ENCODE assay signal across 8 cellular contexts in the genomic region with DNA sequence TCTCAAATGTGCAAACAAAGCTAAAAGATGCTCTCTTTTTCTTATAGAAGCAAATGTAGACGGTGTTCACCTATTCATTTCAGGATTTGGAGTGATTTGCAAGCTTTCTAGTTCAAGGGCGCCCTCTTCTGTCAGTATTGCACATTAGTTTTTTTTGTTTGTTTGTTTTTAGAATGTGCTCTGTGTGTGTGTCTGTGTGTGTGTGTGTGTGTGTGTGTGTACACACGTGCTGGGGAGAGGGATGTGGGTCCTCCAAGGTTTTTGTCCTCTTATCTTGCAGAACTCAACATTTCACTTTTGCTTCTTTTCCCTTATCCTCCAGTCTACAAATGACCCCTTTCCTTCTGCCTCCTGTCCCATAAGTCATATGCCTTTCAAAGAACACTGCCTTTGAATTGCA. TPM values are rescaled to one million over a fixed set of nuclear protein-coding genes. Genes with fewer than 3 reads are reported as not detected.
A peak's percentile ranks its signal among the peaks of the same experiment; 100 is the strongest.
DNase-seq lines count a peak whose midpoint lies in the region; ATAC-seq and TF ChIP-seq lines count a peak whose summit lies in the region.

No MANE protein-coding gene starts in this region.

- H3K36me3 ChIP-seq in SK-N-MC (ENCODE audit: insufficient read depth, low read length) (no peaks in the 10 kb centered on the region), body of pancreas (replicated peaks in 1 of 2; ENCODE audit: insufficient read depth in 1 of 2, low read depth in 2 of 2) (no peaks in the 10 kb centered on the region), iPS DF 6.9 (ENCODE audit: control insufficient read depth, insufficient read depth, low read length) (no peaks in the 10 kb centered on the region)

- intact Hi-C loops in body of pancreas (cut with DNase I): loop anchor here (5.0 kb wide), 1 partner anchor 47 kb away; no protein-coding TSS in a partner anchor

- H3K4me3 ChIP-seq in SK-N-MC: no peak overlapping the region
- no peak overlapping the region for H3K4me3 ChIP-seq in body of pancreas
- H3K4me3 ChIP-seq in iPS DF 6.9 (ENCODE audit: low read length): no peak overlapping the region

- H3K27ac ChIP-seq in SK-N-MC: no peak overlapping the region
- H3K27ac ChIP-seq in body of pancreas: no peak overlapping the region
- no peak overlapping the region for H3K27ac ChIP-seq in iPS DF 6.9 (ENCODE audit: low read length)

- H3K4me1 ChIP-seq in body of pancreas (no peaks in the 10 kb centered on the region), iPS DF 6.9 (ENCODE audit: control insufficient read depth, insufficient read depth, low read length) (no peaks in the 10 kb centered on the region)

- H3K9ac ChIP-seq in SK-N-MC (ENCODE audit: insufficient read length): no peak overlapping the region

- TF ChIP-seq POLR2A in body of pancreas (IDR thresholded peaks at IDR 0.05): no peak

- TF ChIP-seq CTCF in body of pancreas (IDR thresholded peaks at IDR 0.05): peak; percentile 43 to 96 (median 76)

- 1% methylated on average over 3 of the region's 3 CpGs for WGBS in body of pancreas, 2 donors
- WGBS in iPS DF 6.9 (ENCODE audit: insufficient coverage, insufficient read length): no CpG with 5 or more reads among the region's 3 CpGs

- H3K27me3 ChIP-seq in body of pancreas (no peaks in the 10 kb centered on the region), iPS DF 6.9 (ENCODE audit: control insufficient read depth, insufficient read depth, low read length) (no peaks in the 10 kb centered on the region)

- peak; percentile 6 to 39 for DNase-seq in activated CD4-positive, alpha-beta T cell treated with anti-CD3 and anti-CD28 coated beads for 24 hours (ENCODE audit: low read depth in 2 of 2)
- DNase-seq in activated CD4-positive, alpha-beta T cell treated with anti-CD3 and anti-CD28 coated beads for 1 hour: no peak
- DNase-seq in NCI-H1417 (lab: John Stamatoyannopoulos, UW): peak; percentile 59 to 91 (median 70)
- DNase-seq in SK-N-MC (ENCODE audit: low read depth, low spot score): peak; percentile 47
- peak; percentile 39 to 69 (median 40) for DNase-seq in body of pancreas
- peak; percentile 39 for DNase-seq in iPS DF 6.9 (ENCODE audit: low read depth, low spot score)
- peak; percentile 13 for DNase-seq in stimulated activated CD4-positive, alpha-beta T cell treated with anti-CD3 and anti-CD28 coated beads, Interleukin-1b, Interleukin-23, amount 100 ng/mL, for 48 hours
- no peak for DNase-seq in 8988T

- ATAC-seq in body of pancreas: peak; percentile 81

- no peaks in the 10 kb centered on the region for H3K9me3 ChIP-seq in SK-N-MC (ENCODE audit: low read depth, low read length)
- H3K9me3 ChIP-seq in body of pancreas: no peaks in the 10 kb centered on the region
- no peaks in the 10 kb centered on the region for H3K9me3 ChIP-seq in iPS DF 6.9 (ENCODE audit: control insufficient read depth, insufficient read depth, low read length)

RNA-seq across cellular contexts. Expression of gene DNAH1, which starts 23.5 kb away (rescaled TPM):
- total RNA-seq in body of pancreas: 10 to 100 TPM in 1 of 2 donors, 1 to 10 TPM in 1; 6.0 to 14.8 TPM

RNA-seq across cellular contexts. Expression of gene GLYCTK, which starts 52.0 kb away (rescaled TPM):
- 10 to 100 TPM in 1 of 2 donors, 1 to 10 TPM in 1; 5.4 to 25.4 TPM for total RNA-seq in body of pancreas

Comparison
In these comparisons a context has a peak if more than half of its experiments do, and no peak if none do; other contexts are left out.
1. DNase-seq: peak in activated CD4-positive, alpha-beta T cell treated with anti-CD3 and anti-CD28 coated beads for 24 hours (2 of 2), NCI-H1417 (3 of 3), SK-N-MC (single experiment), body of pancreas (4 of 4), iPS DF 6.9 (single experiment) and stimulated activated CD4-positive, alpha-beta T cell treated with anti-CD3 and anti-CD28 coated beads, Interleukin-1b, Interleukin-23, amount 100 ng/mL, for 48 hours (single experiment); none in activated CD4-positive, alpha-beta T cell treated with anti-CD3 and anti-CD28 coated beads for 1 hour (single experiment) and 8988T (single experiment).